8 cellular contexts compared by ENCODE assay signal in genomic region chr18:2905802-2906521, GRCh38. TPM values are rescaled to one million over a fixed set of nuclear protein-coding genes. Genes with fewer than 3 reads are reported as not detected.
DNase-seq lines count a peak whose midpoint lies in the region; ATAC-seq, FAIRE-seq and TF ChIP-seq lines count a peak whose summit lies in the region.

No MANE protein-coding gene starts in this region.

- TF ChIP-seq POLR2A in GM18951 (IDR thresholded peaks at IDR 0.05; ENCODE audit: extremely low read depth, insufficient read depth, insufficient read length): peak; percentile 65

- peak overlapping the region; percentile 29 for H3K4me3 ChIP-seq in bronchial epithelial cell (ENCODE audit: low read depth, low read length)

- TF ChIP-seq CTCF in bronchial epithelial cell (IDR thresholded peaks at IDR 0.05; ENCODE audit: insufficient read depth, low read length, severe bottlenecking): no peak

- in situ Hi-C loops in GM18951 (cut with MboI; ENCODE audit: low sequenced_read_pairs, unreplicated experiment): no loop called here

- FAIRE-seq in bronchial epithelial cell (lab: Jason Lieb, UNC): no peak

- ATAC-seq in HG03196 (IDR thresholded peaks at IDR 0.05; ENCODE audit: unreplicated experiment): peak; percentile 31
- ATAC-seq in left lobe of liver: peak; percentile 42

- DNase-seq in AG20443 (ENCODE audit: low spot score): peak; percentile 85
- DNase-seq in SW480 (ENCODE audit: low spot score): peak; percentile 70
- DNase-seq in bronchial epithelial cell (ENCODE audit: low read depth): no peak
- peak; percentile 51 for DNase-seq in left lobe of liver (ENCODE audit: low spot score)
- peak; percentile 39 to 54 for DNase-seq in stimulated activated CD4-positive, alpha-beta T cell treated with anti-CD3 and anti-CD28 coated beads, Interleukin-4, amount 100 ng/mL, for 48 hours (ENCODE audit: low read depth in 2 of 2)
- no peak for DNase-seq in HPDE6-E6E7 (ENCODE audit: extremely low spot score)

- peaks cover 12% of the 10 kb centered on the region for H3K27me3 ChIP-seq in bronchial epithelial cell (ENCODE audit: control insufficient read depth, insufficient read depth, low read length)

- H3K36me3 ChIP-seq in bronchial epithelial cell (ENCODE audit: control insufficient read depth, insufficient read depth, low read length): no peaks in the 10 kb centered on the region

RNA-seq across cellular contexts. Expression of gene EMILIN2, which starts 59.2 kb away (rescaled TPM):
- 0.38 and 1.3 TPM in 2 replicates for total RNA-seq in bronchial epithelial cell
- total RNA-seq in left lobe of liver: 0.53 TPM

Comparison
In these comparisons a context has a peak if more than half of its experiments do, and no peak if none do; other contexts are left out.
1. DNase-seq: peak in AG20443 (single experiment), SW480 (single experiment), left lobe of liver (single experiment) and stimulated activated CD4-positive, alpha-beta T cell treated with anti-CD3 and anti-CD28 coated beads, Interleukin-4, amount 100 ng/mL, for 48 hours (2 of 2); none in bronchial epithelial cell (single experiment) and HPDE6-E6E7 (single experiment).